In the genomic region with DNA sequence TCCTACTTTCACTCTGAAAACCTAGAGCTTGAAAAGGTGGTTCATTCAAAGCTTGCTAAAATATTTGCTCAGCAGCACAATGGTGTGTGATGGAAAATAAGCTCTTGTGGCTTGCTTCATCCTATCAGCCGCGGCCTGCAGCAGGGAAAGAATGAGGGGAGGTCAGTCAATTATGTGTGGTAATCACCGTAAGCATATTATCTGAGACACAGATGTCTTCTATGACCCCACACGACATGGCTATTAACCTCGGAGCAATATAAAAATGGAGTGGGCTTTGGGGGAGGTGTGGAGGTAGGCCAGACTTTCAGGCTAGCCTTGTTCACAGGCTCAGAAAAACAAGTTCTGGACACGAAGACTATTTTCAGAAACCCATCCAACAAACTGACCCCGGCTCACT, we compare ENCODE assay signal across 24 cellular contexts.
A peak's percentile ranks its signal among the peaks of the same experiment; 100 is the strongest.
DNase-seq lines count a peak whose midpoint lies in the region; TF ChIP-seq lines count a peak whose summit lies in the region.
"Had no signal": no experiment of that assay in that cellular context is flagged by ENCODE, and none has a peak within 500 bp of the region (broad histone marks: within the 10 kb centered on the region; RNA-seq: fewer than 3 reads in every experiment).

No MANE protein-coding gene starts in this region.

- no peaks in the 10 kb centered on the region for H3K9me3 ChIP-seq in endodermal cell (ENCODE audit: control insufficient read depth, low read length)
- H3K9me3 ChIP-seq: SK-N-SH had no signal

- H3K27ac ChIP-seq in endodermal cell (ENCODE audit: low read depth, low read length): no peak overlapping the region
- H3K27ac ChIP-seq: C4-2B, HL-60, RWPE1 had no signal

- H3K27me3 Mint-ChIP-seq in endodermal cell (ENCODE audit: insufficient read depth): peaks cover 16% of the 10 kb centered on the region

- TF ChIP-seq CTCF in endodermal cell (conservative IDR thresholded peaks at IDR 0.05): no peak

- no peaks in the 10 kb centered on the region for H3K36me3 Mint-ChIP-seq in endodermal cell (ENCODE audit: low read depth)
- H3K36me3 Mint-ChIP-seq: CD8-positive, alpha-beta T cell had no signal

- no peak overlapping the region for H3K4me3 Mint-ChIP-seq in endodermal cell
- H3K4me3 Mint-ChIP-seq: B cell; CD8-positive, alpha-beta T cell; T-helper 17 cell had no signal

- no peak overlapping the region for H3K4me3 ChIP-seq in endodermal cell (ENCODE audit: low read length)

- peak; percentile 80 for DNase-seq in NCI-H146 (lab: John Stamatoyannopoulos, UW)
- DNase-seq in NCI-H2227 treated with DMSO at 0.1 percent for 48 hours (lab: John Stamatoyannopoulos, UW): peak; percentile 78
- peak; percentile 97 for DNase-seq in NCI-H82 treated with DMSO at 0.1 percent for 48 hours (lab: John Stamatoyannopoulos, UW; ENCODE audit: unreplicated experiment)
- peak; percentile 11 for DNase-seq in endodermal cell
- DNase-seq in SIG-M5 (lab: John Stamatoyannopoulos, UW): no peak
- no peak for DNase-seq in activated CD4-positive, alpha-beta T cell treated with anti-CD3 and anti-CD28 coated beads for 4 hours
- DNase-seq in SKM-1 treated with dmso at 0.1 percent for 144 hours (lab: John Stamatoyannopoulos, UW; ENCODE audit: unreplicated experiment): no peak
- DNase-seq: CD8-positive, alpha-beta T cell; DMS 273 treated with DMSO at 0.1 percent for 48 hours; DND-41; NCI-H1105; NCI-H1694 treated with DMSO at 0.1 percent for 48 hours; NCI-H2081 treated with DMSO at 0.1 percent for 48 hours; NCI-H2171 treated with DMSO at 0.1 percent for 48 hours; NCI-H446; NCI-H524 treated with DMSO at 0.1 percent for 48 hours; SHP77; SK-N-SH; T-helper 17 cell; T1000 had no signal

- H3K27ac Mint-ChIP-seq in endodermal cell: no peak overlapping the region
- H3K27ac Mint-ChIP-seq: B cell; CD8-positive, alpha-beta T cell; T-helper 17 cell had no signal

- H3K4me1 Mint-ChIP-seq in endodermal cell: peaks cover 10% of the 10 kb centered on the region
- H3K4me1 Mint-ChIP-seq: B cell had no signal

- no peaks in the 10 kb centered on the region for H3K4me1 ChIP-seq in endodermal cell (ENCODE audit: control insufficient read depth, insufficient read depth, low read length)

- no peak overlapping the region for H3K9ac ChIP-seq in endodermal cell (ENCODE audit: extremely low read depth, low read length, poor library complexity, severe bottlenecking)
- H3K9ac ChIP-seq: SK-N-SH had no signal

- WGBS in endodermal cell (ENCODE audit: insufficient coverage in 1 of 2, insufficient read length in 1 of 2), 2 experiments: 90 to 94% methylated on average over 1 to 7 of the region's 7 CpGs

- no peaks in the 10 kb centered on the region for H3K36me3 ChIP-seq in endodermal cell (ENCODE audit: control insufficient read depth, insufficient read depth, low read length)

- H3K9me3 Mint-ChIP-seq in endodermal cell: no peaks in the 10 kb centered on the region
- H3K9me3 Mint-ChIP-seq: CD8-positive, alpha-beta T cell had no signal

- H3K27me3 ChIP-seq in endodermal cell (ENCODE audit: control insufficient read depth, insufficient read depth, low read length, poor library complexity, severe bottlenecking): peaks cover 3% of the 10 kb centered on the region

Comparison
In these comparisons a context has a peak if more than half of its experiments do, and no peak if none do; other contexts are left out.
1. DNase-seq: peak in NCI-H146 (single experiment), NCI-H2227 treated with DMSO at 0.1 percent for 48 hours (single experiment), NCI-H82 treated with DMSO at 0.1 percent for 48 hours (single experiment) and endodermal cell (single experiment); none in SIG-M5 (single experiment), activated CD4-positive, alpha-beta T cell treated with anti-CD3 and anti-CD28 coated beads for 4 hours (0 of 2) and SKM-1 treated with dmso at 0.1 percent for 144 hours (single experiment).